ENCODE assay signal across 14 cellular contexts in genomic region chr7:16506422-16506821, GRCh38. TPM values are rescaled to one million over a fixed set of nuclear protein-coding genes. Genes with fewer than 3 reads are reported as not detected.
"Had no signal": no experiment of that assay in that cellular context is flagged by ENCODE, and none has a peak within 500 bp of the region (broad histone marks: within the 10 kb centered on the region; RNA-seq: fewer than 3 reads in every experiment).

No MANE protein-coding gene starts in this region.

RNA-seq across cellular contexts. Expression of gene LRRC72, which starts 20.2 kb away (rescaled TPM):
- total RNA-seq: activated B cell treated with CpG ODN at 0.5 μM for 24 hours; activated CD4-positive, alpha-beta memory T cell treated with anti-CD3 and anti-CD28 coated beads for 36 hours; activated CD4-positive, alpha-beta memory T cell treated with anti-CD3 and anti-CD28 coated beads, Interleukin-2, amount 10 ng/mL, durations not matched to agents 7 days and 5 days; activated CD4-positive, alpha-beta T cell treated with anti-CD3 and anti-CD28 coated beads for 36 hours; activated CD4-positive, alpha-beta T cell treated with anti-CD3 and anti-CD28 coated beads, Interleukin-2, amount 10 ng/mL, durations not matched to agents 24 days and 14 days; activated CD4-positive, alpha-beta T cell treated with anti-CD3 and anti-CD28 coated beads, Interleukin-2, amount 10 ng/mL, durations not matched to agents 7 days and 5 days; activated CD8-positive, alpha-beta memory T cell treated with anti-CD3 and anti-CD28 coated beads for 36 hours; activated CD8-positive, alpha-beta memory T cell treated with anti-CD3 and anti-CD28 coated beads, Interleukin-2, amount 10 ng/mL, durations not matched to agents 7 days and 5 days; activated CD8-positive, alpha-beta T cell treated with anti-CD3 and anti-CD28 coated beads for 36 hours; activated CD8-positive, alpha-beta T cell treated with anti-CD3 and anti-CD28 coated beads, Interleukin-2, amount 10 ng/mL, durations not matched to agents 7 days and 5 days; T-helper 1 cell treated with Interleukin-12 subunit alpha and Interleukin-12 subunit beta and Interleukin-4 antibody, amounts not matched to agents 30 ng/mL and 1 ng/mL, for 36 hours; T-helper 17 cell; T-helper 2 cell treated with Interferon-gamma antibody and Interleukin-4, amounts not matched to agents 100 ng/mL and 5 ng/mL, for 36 hours; WTC11 had no signal

RNA-seq across cellular contexts. Expression of gene SOSTDC1, which starts 40.9 kb away (rescaled TPM):
- total RNA-seq: activated B cell treated with CpG ODN at 0.5 μM for 24 hours; activated CD4-positive, alpha-beta memory T cell treated with anti-CD3 and anti-CD28 coated beads for 36 hours; activated CD4-positive, alpha-beta memory T cell treated with anti-CD3 and anti-CD28 coated beads, Interleukin-2, amount 10 ng/mL, durations not matched to agents 7 days and 5 days; activated CD4-positive, alpha-beta T cell treated with anti-CD3 and anti-CD28 coated beads for 36 hours; activated CD4-positive, alpha-beta T cell treated with anti-CD3 and anti-CD28 coated beads, Interleukin-2, amount 10 ng/mL, durations not matched to agents 24 days and 14 days; activated CD4-positive, alpha-beta T cell treated with anti-CD3 and anti-CD28 coated beads, Interleukin-2, amount 10 ng/mL, durations not matched to agents 7 days and 5 days; activated CD8-positive, alpha-beta memory T cell treated with anti-CD3 and anti-CD28 coated beads for 36 hours; activated CD8-positive, alpha-beta memory T cell treated with anti-CD3 and anti-CD28 coated beads, Interleukin-2, amount 10 ng/mL, durations not matched to agents 7 days and 5 days; activated CD8-positive, alpha-beta T cell treated with anti-CD3 and anti-CD28 coated beads for 36 hours; activated CD8-positive, alpha-beta T cell treated with anti-CD3 and anti-CD28 coated beads, Interleukin-2, amount 10 ng/mL, durations not matched to agents 7 days and 5 days; T-helper 1 cell treated with Interleukin-12 subunit alpha and Interleukin-12 subunit beta and Interleukin-4 antibody, amounts not matched to agents 30 ng/mL and 1 ng/mL, for 36 hours; T-helper 17 cell; T-helper 2 cell treated with Interferon-gamma antibody and Interleukin-4, amounts not matched to agents 100 ng/mL and 5 ng/mL, for 36 hours had no signal
